Comparison of ENCODE assay signal across 9 cellular contexts in genomic region chr1:19765623-19766022, GRCh38. TPM values are rescaled to one million over a fixed set of nuclear protein-coding genes. Genes with fewer than 3 reads are reported as not detected.
DNase-seq lines count a peak whose midpoint lies in the region; ATAC-seq and TF ChIP-seq lines count a peak whose summit lies in the region.
"Had no signal": no experiment of that assay in that cellular context is flagged by ENCODE, and none has a peak within 500 bp of the region (broad histone marks: within the 10 kb centered on the region; RNA-seq: fewer than 3 reads in every experiment).

No MANE protein-coding gene starts in this region.

- H3K4me3 ChIP-seq in AG09309 (ENCODE audit: control insufficient read depth, low read depth, low read length): no peak overlapping the region
- no peak overlapping the region for H3K4me3 ChIP-seq in cardiac fibroblast (replicated peaks in 1 of 2; ENCODE audit: low read depth in 2 of 2, low read length in 2 of 2)

- ATAC-seq in HG03442 (IDR thresholded peaks at IDR 0.05; ENCODE audit: unreplicated experiment) (no peak), HG03460 (IDR thresholded peaks at IDR 0.05; ENCODE audit: unreplicated experiment) (no peak)

- DNase-seq in AG09309 (ENCODE audit: low read depth): peak; percentile 80
- peak; percentile 98 for DNase-seq in M059J (ENCODE audit: low read depth)
- DNase-seq in cardiac fibroblast (ENCODE audit: low read depth in 2 of 2): peak; percentile 88 to 94
- DNase-seq in non-pigmented ciliary epithelial cell (ENCODE audit: low read depth): peak; percentile 77
- DNase-seq in NCI-H1417 treated with DMSO at 0.1 percent for 48 hours (lab: John Stamatoyannopoulos, UW): no peak
- DNase-seq in T-helper 9 cell: no peak
- DNase-seq: NK-92 treated with Interleukin-12 subunit alpha and Interleukin-12 subunit beta, amount 100 ng/mL, for 24 hours had no signal

- TF ChIP-seq CTCF in AG09309 (IDR thresholded peaks at IDR 0.05; ENCODE audit: control insufficient read depth, insufficient read depth, low read depth, low read length, missing control alignments): no peak
- TF ChIP-seq CTCF in cardiac fibroblast (IDR thresholded peaks at IDR 0.05; ENCODE audit: low read depth, low read length): no peak

RNA-seq across cellular contexts. Expression of gene TMCO4, which starts 34.1 kb away (rescaled TPM):
- 25.0 and 39.8 TPM in 2 replicates for total RNA-seq in M059J (2014; rRNA removed; shearing (Covaris generic))

RNA-seq across cellular contexts. Expression of gene RNF186, which starts 49.5 kb away (rescaled TPM):
- total RNA-seq in M059J (2014; rRNA removed; shearing (Covaris generic)): not detected in 2 replicates

Comparison
In these comparisons a context has a peak if more than half of its experiments do, and no peak if none do; other contexts are left out.
1. DNase-seq: peak in AG09309 (single experiment), M059J (single experiment), cardiac fibroblast (2 of 2) and non-pigmented ciliary epithelial cell (single experiment); none in NCI-H1417 treated with DMSO at 0.1 percent for 48 hours (single experiment) and T-helper 9 cell (single experiment).